14 cellular contexts compared by ENCODE assay signal in the genomic region with DNA sequence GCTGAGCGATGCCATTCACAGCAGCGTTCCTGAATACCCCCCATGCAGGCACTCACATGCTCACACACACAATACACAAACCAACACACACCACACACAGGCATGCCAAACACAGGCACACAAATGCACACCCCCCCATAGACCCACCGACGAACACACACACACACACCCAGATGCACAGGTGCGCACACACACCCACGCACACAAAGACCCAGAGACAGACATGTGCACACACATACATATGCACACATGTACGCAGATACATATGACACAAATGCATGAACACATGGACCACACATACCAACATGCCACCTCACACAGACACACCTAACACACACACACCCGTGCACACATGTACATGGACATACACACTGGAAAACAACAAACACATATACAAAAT.
"Had no signal": no experiment of that assay in that cellular context is flagged by ENCODE, and none has a peak within 500 bp of the region (broad histone marks: within the 10 kb centered on the region; RNA-seq: fewer than 3 reads in every experiment).

No MANE protein-coding gene starts in this region.

- DNase-seq: activated CD4-positive, alpha-beta memory T cell treated with anti-CD3 and anti-CD28 coated beads for 36 hours; activated CD4-positive, alpha-beta T cell treated with anti-CD3 and anti-CD28 coated beads for 4 hours; activated naive CD4-positive, alpha-beta T cell; body of pancreas; effector memory CD8-positive, alpha-beta T cell; ovary; psoas muscle; stimulated activated CD4-positive, alpha-beta T cell treated with anti-CD3 and anti-CD28 coated beads, Interleukin-15, amount 100 ng/mL, for 24 hours; stimulated activated CD4-positive, alpha-beta T cell treated with anti-CD3 and anti-CD28 coated beads, Interleukin-2, amount 100 ng/mL, for 48 hours; testis had no signal

- H3K9me3 ChIP-seq: body of pancreas, ovary, psoas muscle, testis had no signal

- ATAC-seq: activated T-helper 17 cell treated with anti-CD3 and anti-CD28 coated beads, Interleukin-2, amount 50 U/mL, for 72 hours; body of pancreas; effector memory CD8-positive, alpha-beta T cell; psoas muscle; right cardiac atrium had no signal

- H3K4me3 Mint-ChIP-seq: activated CD4-positive, alpha-beta memory T cell treated with anti-CD3 and anti-CD28 coated beads for 36 hours; activated T-helper 17 cell treated with anti-CD3 and anti-CD28 coated beads, Interleukin-2, amount 50 U/mL, for 72 hours; effector memory CD8-positive, alpha-beta T cell; type B pancreatic cell had no signal

- H3K36me3 Mint-ChIP-seq: type B pancreatic cell had no signal

- H3K4me3 ChIP-seq: body of pancreas, ovary, psoas muscle, skin epidermis, testis had no signal

- H3K27me3 ChIP-seq: body of pancreas, ovary, testis had no signal

- H3K27ac Mint-ChIP-seq: activated CD4-positive, alpha-beta memory T cell treated with anti-CD3 and anti-CD28 coated beads for 36 hours; activated T-helper 17 cell treated with anti-CD3 and anti-CD28 coated beads, Interleukin-2, amount 50 U/mL, for 72 hours had no signal

- H3K27ac ChIP-seq: body of pancreas, ovary, psoas muscle, skin epidermis, testis had no signal

- H3K27me3 Mint-ChIP-seq: activated CD4-positive, alpha-beta memory T cell treated with anti-CD3 and anti-CD28 coated beads for 36 hours; activated T-helper 17 cell treated with anti-CD3 and anti-CD28 coated beads, Interleukin-2, amount 50 U/mL, for 72 hours; type B pancreatic cell had no signal

- H3K36me3 ChIP-seq: ovary had no signal

- H3K9me3 Mint-ChIP-seq: activated T-helper 17 cell treated with anti-CD3 and anti-CD28 coated beads, Interleukin-2, amount 50 U/mL, for 72 hours; effector memory CD8-positive, alpha-beta T cell; type B pancreatic cell had no signal
